Comparison of ENCODE assay signal across 1 cellular context in genomic region chr3:73314182-73314951, GRCh38.
TF ChIP-seq lines count a peak whose summit lies in the region.

No MANE protein-coding gene starts in this region.

TF ChIP-seq in GM23338, 12 proteins besides CTCF, POLR2A, EP300 and RAD21:
- TF ChIP-seq ZNF462 (CRISPR knock-in tag; IDR thresholded peaks at IDR 0.05) (no peak), EZH2phosphoT487 (IDR thresholded peaks at IDR 0.05; ENCODE audit: unreplicated experiment) (no peak), ZNF331 (CRISPR knock-in tag; IDR thresholded peaks at IDR 0.05; ENCODE audit: low read depth) (no peak), NANOG (IDR thresholded peaks at IDR 0.05; ENCODE audit: borderline replicate concordance) (no peak), JUNB (IDR thresholded peaks at IDR 0.05; ENCODE audit: unreplicated experiment) (no peak), EZH2 (IDR thresholded peaks at IDR 0.05; ENCODE audit: low read depth, unreplicated experiment) (no peak), ETS1 (IDR thresholded peaks at IDR 0.05) (no peak), STAT1 (IDR thresholded peaks at IDR 0.05; ENCODE audit: unreplicated experiment) (no peak), ZNF114 (CRISPR knock-in tag; IDR thresholded peaks at IDR 0.05) (no peak), POLR2AphosphoS5 (IDR thresholded peaks at IDR 0.05; ENCODE audit: low read depth) (no peak), CREB1 (CRISPR knock-in tag; IDR thresholded peaks at IDR 0.05; ENCODE audit: low read depth) (no peak)
- TF ChIP-seq, protein P1, sequence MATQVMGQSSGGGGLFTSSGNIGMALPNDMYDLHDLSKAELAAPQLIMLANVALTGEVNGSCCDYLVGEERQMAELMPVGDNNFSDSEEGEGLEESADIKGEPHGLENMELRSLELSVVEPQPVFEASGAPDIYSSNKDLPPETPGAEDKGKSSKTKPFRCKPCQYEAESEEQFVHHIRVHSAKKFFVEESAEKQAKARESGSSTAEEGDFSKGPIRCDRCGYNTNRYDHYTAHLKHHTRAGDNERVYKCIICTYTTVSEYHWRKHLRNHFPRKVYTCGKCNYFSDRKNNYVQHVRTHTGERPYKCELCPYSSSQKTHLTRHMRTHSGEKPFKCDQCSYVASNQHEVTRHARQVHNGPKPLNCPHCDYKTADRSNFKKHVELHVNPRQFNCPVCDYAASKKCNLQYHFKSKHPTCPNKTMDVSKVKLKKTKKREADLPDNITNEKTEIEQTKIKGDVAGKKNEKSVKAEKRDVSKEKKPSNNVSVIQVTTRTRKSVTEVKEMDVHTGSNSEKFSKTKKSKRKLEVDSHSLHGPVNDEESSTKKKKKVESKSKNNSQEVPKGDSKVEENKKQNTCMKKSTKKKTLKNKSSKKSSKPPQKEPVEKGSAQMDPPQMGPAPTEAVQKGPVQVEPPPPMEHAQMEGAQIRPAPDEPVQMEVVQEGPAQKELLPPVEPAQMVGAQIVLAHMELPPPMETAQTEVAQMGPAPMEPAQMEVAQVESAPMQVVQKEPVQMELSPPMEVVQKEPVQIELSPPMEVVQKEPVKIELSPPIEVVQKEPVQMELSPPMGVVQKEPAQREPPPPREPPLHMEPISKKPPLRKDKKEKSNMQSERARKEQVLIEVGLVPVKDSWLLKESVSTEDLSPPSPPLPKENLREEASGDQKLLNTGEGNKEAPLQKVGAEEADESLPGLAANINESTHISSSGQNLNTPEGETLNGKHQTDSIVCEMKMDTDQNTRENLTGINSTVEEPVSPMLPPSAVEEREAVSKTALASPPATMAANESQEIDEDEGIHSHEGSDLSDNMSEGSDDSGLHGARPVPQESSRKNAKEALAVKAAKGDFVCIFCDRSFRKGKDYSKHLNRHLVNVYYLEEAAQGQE (IDR thresholded peaks at IDR 0.05; ENCODE audit: unreplicated experiment): no peak
